ENCODE assay signal across 16 cellular contexts in the genomic region with DNA sequence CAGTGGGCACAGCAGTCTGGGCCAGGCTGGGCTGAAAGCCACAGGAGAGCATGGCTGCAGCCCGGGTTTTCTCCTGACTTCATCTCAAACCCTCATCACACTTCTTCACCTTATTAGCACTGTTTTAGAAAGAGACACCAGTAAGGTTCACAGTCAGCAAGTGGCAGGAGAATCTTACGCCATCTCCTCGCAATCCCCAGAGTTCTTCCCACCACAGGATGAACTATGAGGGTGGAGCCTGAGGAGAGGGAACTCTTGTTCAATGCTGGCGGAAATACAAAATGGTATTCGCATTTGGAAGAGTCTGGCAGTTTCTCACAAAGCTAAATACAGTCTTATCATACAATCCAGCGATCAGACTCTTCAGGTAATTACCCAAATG. TPM values are rescaled to one million over a fixed set of nuclear protein-coding genes. Genes with fewer than 3 reads are reported as not detected.
DNase-seq lines count a peak whose midpoint lies in the region; ATAC-seq and TF ChIP-seq lines count a peak whose summit lies in the region.
"Had no signal": no experiment of that assay in that cellular context is flagged by ENCODE, and none has a peak within 500 bp of the region (broad histone marks: within the 10 kb centered on the region; RNA-seq: fewer than 3 reads in every experiment).

No MANE protein-coding gene starts in this region.

- no peak for ATAC-seq in HG02981 (IDR thresholded peaks at IDR 0.05; ENCODE audit: unreplicated experiment)

- peak overlapping the region; percentile 90 for H3K27ac Mint-ChIP-seq in glutamatergic neuron (ENCODE audit: unreplicated experiment)
- no peak overlapping the region for H3K27ac Mint-ChIP-seq in HFFc6

- H3K4me3 ChIP-seq in SJCRH30 = peak overlapping the region; percentile 28
- H3K4me3 ChIP-seq in skin epidermis = no peak overlapping the region
- H3K4me3 ChIP-seq: testis had no signal

- H3K27ac ChIP-seq in SJCRH30 (peak overlapping the region; percentile 82), skin epidermis (peak overlapping the region in 16 of 21 experiments; percentile 12 to 78 (median 55))
- H3K27ac ChIP-seq: testis had no signal

- H3K4me1 ChIP-seq in SJCRH30 = peaks cover 57% of the 10 kb centered on the region

- peak overlapping the region; percentile 49 for H3K4me3 Mint-ChIP-seq in glutamatergic neuron (ENCODE audit: unreplicated experiment)
- no peak overlapping the region for H3K4me3 Mint-ChIP-seq in HFFc6

- H3K36me3 Mint-ChIP-seq in glutamatergic neuron (ENCODE audit: unreplicated experiment) = peaks cover 4% of the 10 kb centered on the region
- no peaks in the 10 kb centered on the region for H3K36me3 Mint-ChIP-seq in HFFc6 (ENCODE audit: low read depth)

- H3K27me3 Mint-ChIP-seq in glutamatergic neuron (ENCODE audit: unreplicated experiment) (peaks cover 10% of the 10 kb centered on the region), HFFc6 (ENCODE audit: insufficient read depth) (peaks cover 1% of the 10 kb centered on the region)

- TF ChIP-seq CTCF in glutamatergic neuron (IDR thresholded peaks at IDR 0.05; ENCODE audit: partially characterized antibody, unreplicated experiment) (no peak), HFFc6 (IDR thresholded peaks at IDR 0.05) (no peak)

- DNase-seq in NCI-H82 (lab: John Stamatoyannopoulos, UW) = peak; percentile 86
- DNase-seq in NCI-H82 treated with DMSO at 0.1 percent for 48 hours (lab: John Stamatoyannopoulos, UW; ENCODE audit: unreplicated experiment) = no peak
- no peak for DNase-seq in SJCRH30
- DNase-seq in glutamatergic neuron = no peak
- no peak for DNase-seq in H4 (ENCODE audit: low spot score)
- DNase-seq in HFFc6 = no peak
- DNase-seq: activated CD4-positive, CD25-positive, alpha-beta regulatory T cell treated with anti-CD3 and anti-CD28 coated beads, Interleukin-2, amount 50 U/mL, for 72 hours; activated T-cell treated with anti-CD3 and anti-CD28 coated beads for 4 hours; amniotic stem cell; left cardiac atrium; NCI-H187; NK-92 treated with Interleukin-12 subunit alpha and Interleukin-12 subunit beta, amount 100 ng/mL, for 24 hours; stimulated activated CD4-positive, alpha-beta T cell treated with anti-CD3 and anti-CD28 coated beads, Interleukin-12 subunit alpha, Interleukin-12 subunit beta, amount 100 ng/mL, for 4 hours; testis had no signal

- H3K9me3 Mint-ChIP-seq in glutamatergic neuron (ENCODE audit: unreplicated experiment) (peaks cover 20% of the 10 kb centered on the region), HFFc6 (no peaks in the 10 kb centered on the region)

- H3K9me3 ChIP-seq in SJCRH30 (replicated peaks) = 0 out of 2 replicates have a peak, but pooled peaks cover 3% of the 10 kb centered on the region
- H3K9me3 ChIP-seq: testis had no signal

- H3K36me3 ChIP-seq in SJCRH30 = no peaks in the 10 kb centered on the region

- H3K4me1 Mint-ChIP-seq in glutamatergic neuron (ENCODE audit: low read depth, unreplicated experiment) = peaks cover 50% of the 10 kb centered on the region
- peaks cover 30% of the 10 kb centered on the region for H3K4me1 Mint-ChIP-seq in HFFc6 (ENCODE audit: low read depth)

- no peaks in the 10 kb centered on the region for H3K27me3 ChIP-seq in SJCRH30
- H3K27me3 ChIP-seq: testis had no signal

RNA-seq across cellular contexts. Expression of gene BICD2, which starts 14.7 kb away (rescaled TPM):
- 64.6 and 65.1 TPM in 2 replicates for total RNA-seq in SJCRH30 (2014; rRNA removed; shearing (Covaris generic))
- 43.7 TPM for total RNA-seq in glutamatergic neuron (ENCODE audit: unreplicated experiment)
- 18.3 and 24.3 TPM in 2 replicates for total RNA-seq in H4 (2014; rRNA removed; shearing (Covaris generic))
- 10 to 100 TPM; 32.4 to 38.6 (median 36.1) TPM for total RNA-seq in HFFc6 (2021; fragmentation: NEBNext Ultra II Directional; extraction: Animal tissue kit (Norgen Biotek cat#: 25700))
